Comparison of ENCODE assay signal across 11 cellular contexts in the genomic region with DNA sequence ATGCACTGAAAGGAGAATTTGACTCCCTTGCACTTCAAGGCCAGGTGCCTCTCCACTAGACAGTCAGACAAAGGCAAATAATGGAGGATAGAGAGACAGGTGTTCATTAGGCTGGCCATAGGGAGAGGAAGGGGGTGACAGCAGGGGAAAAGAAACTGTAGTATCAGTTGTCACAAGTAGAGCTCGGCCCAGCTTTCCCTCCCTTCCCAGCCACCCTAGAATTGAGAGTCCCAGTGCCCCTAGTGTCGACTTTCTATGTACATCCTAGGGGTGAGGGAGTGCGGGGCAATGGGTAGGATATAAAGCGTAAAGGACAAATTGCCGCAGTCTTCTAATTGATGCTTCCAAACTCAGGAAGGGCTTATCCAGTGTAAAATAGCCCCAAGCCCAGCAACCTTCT. TPM values are rescaled to one million over a fixed set of nuclear protein-coding genes. Genes with fewer than 3 reads are reported as not detected.
DNase-seq lines count a peak whose midpoint lies in the region; ATAC-seq and TF ChIP-seq lines count a peak whose summit lies in the region.
"Had no signal": no experiment of that assay in that cellular context is flagged by ENCODE, and none has a peak within 500 bp of the region (broad histone marks: within the 10 kb centered on the region; RNA-seq: fewer than 3 reads in every experiment).

No MANE protein-coding gene starts in this region.

- no peaks in the 10 kb centered on the region for H3K79me2 ChIP-seq in GM23248 (ENCODE audit: insufficient read depth)

- intact Hi-C loops in left colon (cut with DNase I, micrococcal nuclease), result no loop called here

- no peak for TF ChIP-seq CTCF in nephron progenitor cell (IDR thresholded peaks at IDR 0.05)
- no peak for TF ChIP-seq CTCF in upper lobe of left lung (IDR thresholded peaks at IDR 0.05)

- H3K27ac ChIP-seq in GM23248, result peak overlapping the region; percentile 74; the same call in 1 of the 2 replicates
- H3K27ac ChIP-seq in upper lobe of left lung, result peak overlapping the region in 1 of 4 donors; percentile 53

- no peaks in the 10 kb centered on the region for H4K20me1 ChIP-seq in GM23248 (ENCODE audit: insufficient read depth)

- no peaks in the 10 kb centered on the region for H3K9me2 ChIP-seq in GM23248 (ENCODE audit: insufficient read depth)

- H3K27me3 ChIP-seq in GM23248 (replicated peaks; ENCODE audit: insufficient read depth) (no peaks in the 10 kb centered on the region), upper lobe of left lung (no peaks in the 10 kb centered on the region)

- ATAC-seq in left colon, result no peak
- no peak for ATAC-seq in upper lobe of left lung (ENCODE audit: low FRiP score in 2 of 2)
- no peak for ATAC-seq in effector memory CD8-positive, alpha-beta T cell (replicated peaks)

- H3K9me3 Mint-ChIP-seq in nephron progenitor cell, result no peaks in the 10 kb centered on the region
- no peaks in the 10 kb centered on the region for H3K9me3 Mint-ChIP-seq in effector memory CD8-positive, alpha-beta T cell
- H3K9me3 Mint-ChIP-seq: dendritic cell treated with granulocyte-macrophage colony-stimulating factor and Interleukin-4, amounts not matched to agents 40 ng/mL and 50 ng/mL, for 4 days had no signal

- H3K27ac Mint-ChIP-seq in nephron progenitor cell, result peak overlapping the region; percentile 64
- peak overlapping the region in 1 of 2 donors; percentile 51 for H3K27ac Mint-ChIP-seq in effector memory CD8-positive, alpha-beta T cell
- H3K27ac Mint-ChIP-seq: dendritic cell treated with granulocyte-macrophage colony-stimulating factor and Interleukin-4, amounts not matched to agents 40 ng/mL and 50 ng/mL, for 4 days had no signal

- H3K4me3 ChIP-seq in GM23248, result no peak overlapping the region
- no peak overlapping the region for H3K4me3 ChIP-seq in upper lobe of left lung

- in situ Hi-C loops in GM23248 (cut with MboI), result no loop called here

- H2AFZ ChIP-seq in GM23248, result no peak overlapping the region

- H3K4me3 Mint-ChIP-seq in nephron progenitor cell, result no peak overlapping the region
- no peak overlapping the region for H3K4me3 Mint-ChIP-seq in effector memory CD8-positive, alpha-beta T cell
- H3K4me3 Mint-ChIP-seq: dendritic cell treated with granulocyte-macrophage colony-stimulating factor and Interleukin-4, amounts not matched to agents 40 ng/mL and 50 ng/mL, for 4 days had no signal

- TF ChIP-seq EP300 in upper lobe of left lung (IDR thresholded peaks at IDR 0.05), result no peak

- peaks cover 2% of the 10 kb centered on the region for H3K27me3 Mint-ChIP-seq in nephron progenitor cell (ENCODE audit: low read depth, poor library complexity)
- no peaks in the 10 kb centered on the region for H3K27me3 Mint-ChIP-seq in effector memory CD8-positive, alpha-beta T cell
- H3K27me3 Mint-ChIP-seq: dendritic cell treated with granulocyte-macrophage colony-stimulating factor and Interleukin-4, amounts not matched to agents 40 ng/mL and 50 ng/mL, for 4 days had no signal

- no peak overlapping the region for H3K4me2 ChIP-seq in GM23248 (ENCODE audit: unreplicated experiment)

- DNase-seq in GM23248 (no peak), NCI-H2081 (lab: John Stamatoyannopoulos, UW) (peak; percentile 27 to 68), SHP77 treated with DMSO at 0.1 percent for 48 hours (lab: John Stamatoyannopoulos, UW) (peak; percentile 73), nephron progenitor cell (no peak), left colon (no peak), HuH-7 (ENCODE audit: low spot score) (no peak), upper lobe of left lung (no peak)
- no peak for DNase-seq in effector memory CD8-positive, alpha-beta T cell
- DNase-seq: amniotic stem cell, C1 segment of cervical spinal cord had no signal

- H3K4me1 Mint-ChIP-seq in nephron progenitor cell, result peaks cover 40% of the 10 kb centered on the region
- peaks cover 0 to 2% of the 10 kb centered on the region in 2 donors for H3K4me1 Mint-ChIP-seq in effector memory CD8-positive, alpha-beta T cell (ENCODE audit: low read depth in 2 of 2)

- H3K9ac ChIP-seq in GM23248, result no peak overlapping the region

- H3K9me3 ChIP-seq in GM23248 (ENCODE audit: low read depth) (no peaks in the 10 kb centered on the region), upper lobe of left lung (no peaks in the 10 kb centered on the region)

- no peak for TF ChIP-seq POLR2A in upper lobe of left lung (IDR thresholded peaks at IDR 0.05)

- peaks cover 19% of the 10 kb centered on the region for H3K36me3 Mint-ChIP-seq in nephron progenitor cell (ENCODE audit: low read depth)
- peaks cover 3% of the 10 kb centered on the region for H3K36me3 Mint-ChIP-seq in effector memory CD8-positive, alpha-beta T cell (ENCODE audit: insufficient read depth)

- peaks cover 38% of the 10 kb centered on the region for H3K36me3 ChIP-seq in GM23248 (ENCODE audit: low read depth)
- H3K36me3 ChIP-seq in upper lobe of left lung, result peaks cover 31 to 92% (median 40%) of the 10 kb centered on the region in 4 donors

- H3K4me1 ChIP-seq in GM23248 (ENCODE audit: insufficient read depth), result peaks cover 43% of the 10 kb centered on the region
- H3K4me1 ChIP-seq in upper lobe of left lung, result peaks cover 0 to 5% (median 1%) of the 10 kb centered on the region in 4 donors

- H3F3A ChIP-seq in GM23248 (ENCODE audit: insufficient read depth), result peaks cover 75% of the 10 kb centered on the region

- WGBS in GM23248 (ENCODE audit: low coverage in 1 of 2, low lambda C conversion rate in 2 of 2, missing lambda C conversion rate in 2 of 2), 2 experiments, result 96 to 97% methylated on average over 5 of the region's 5 CpGs
- 81 to 87% methylated on average over 5 of the region's 5 CpGs for WGBS in upper lobe of left lung, 2 donors

RNA-seq across cellular contexts. Expression of gene BAZ2A, which starts 39.0 kb away (rescaled TPM):
- 13.0 and 24.7 TPM in 2 replicates for total RNA-seq in GM23248 (2014; rRNA removed; shearing (Covaris generic))
- 19.0 and 23.2 TPM in 2 replicates for polyA plus RNA-seq in GM23248 (2016; fragmentation: Nextera tagmentation; extraction: Ambion mirVana)
- total RNA-seq in left colon, result 100 to 1,000 TPM; 105 to 107 TPM
- total RNA-seq in upper lobe of left lung, result 100 to 1,000 TPM in 2 of 6 donors, 10 to 100 TPM in 4; 74.5 to 245 (median 95.5) TPM

RNA-seq across cellular contexts. Expression of gene ATP5F1B, which starts 54.7 kb away (rescaled TPM):
- 456 and 505 TPM in 2 replicates for total RNA-seq in GM23248 (2014; rRNA removed; shearing (Covaris generic))
- 826 and 857 TPM in 2 replicates for polyA plus RNA-seq in GM23248 (2016; fragmentation: Nextera tagmentation; extraction: Ambion mirVana)
- total RNA-seq in left colon (1,000 to 10,000 TPM; 1,197 to 1,516 TPM), upper lobe of left lung (100 to 1,000 TPM; 245 to 404 (median 317) TPM)

Comparison
In these comparisons a context has a peak if more than half of its experiments do, and no peak if none do; other contexts are left out.
1. DNase-seq: peak in NCI-H2081 (2 of 2) and SHP77 treated with DMSO at 0.1 percent for 48 hours (single experiment); none in GM23248 (single experiment), nephron progenitor cell (single experiment), left colon (0 of 2), HuH-7 (single experiment), upper lobe of left lung (0 of 2) and effector memory CD8-positive, alpha-beta T cell (0 of 3).